Comparison of ENCODE assay signal across 12 cellular contexts in genomic region chr9:118331622-118332045, GRCh38.
DNase-seq lines count a peak whose midpoint lies in the region; ATAC-seq and TF ChIP-seq lines count a peak whose summit lies in the region.
"Had no signal": no experiment of that assay in that cellular context is flagged by ENCODE, and none has a peak within 500 bp of the region (broad histone marks: within the 10 kb centered on the region; RNA-seq: fewer than 3 reads in every experiment).

No MANE protein-coding gene starts in this region.

- H3K36me3 ChIP-seq in heart right ventricle (no peaks in the 10 kb centered on the region), hepatocyte (replicated peaks; ENCODE audit: insufficient read depth, low read depth) (no peaks in the 10 kb centered on the region), lower lobe of right lung (no peaks in the 10 kb centered on the region)
- H3K36me3 ChIP-seq: upper lobe of left lung had no signal

- H3K4me3 ChIP-seq in heart right ventricle (no peak overlapping the region), astrocyte of the cerebellum (ENCODE audit: low read depth, low read length) (no peak overlapping the region), hepatocyte (no peak overlapping the region), lower lobe of right lung (no peak overlapping the region)
- H3K4me3 ChIP-seq: upper lobe of left lung had no signal

- TF ChIP-seq CTCF in heart right ventricle (IDR thresholded peaks at IDR 0.05) (no peak), astrocyte of the cerebellum (IDR thresholded peaks at IDR 0.05; ENCODE audit: low read depth, low read length, missing control alignments) (no peak), hepatocyte (IDR thresholded peaks at IDR 0.05; ENCODE audit: poor library complexity) (no peak), lower lobe of right lung (IDR thresholded peaks at IDR 0.05) (no peak)

- H3K9me2 ChIP-seq in hepatocyte (replicated peaks; ENCODE audit: insufficient read depth), result no peaks in the 10 kb centered on the region

- H3K27ac ChIP-seq in heart right ventricle (peak overlapping the region in 4 of 10 donors; percentile 54 to 67 (median 60)), hepatocyte (no peak overlapping the region), lower lobe of right lung (no peak overlapping the region)
- H3K27ac ChIP-seq: upper lobe of left lung had no signal

- WGBS in heart right ventricle, 2 donors, result 63 to 72% methylated on average over 5 of the region's 5 CpGs
- WGBS in hepatocyte (ENCODE audit: low lambda C conversion rate, missing lambda C conversion rate), result 76% methylated on average over 5 of the region's 5 CpGs

- intact Hi-C loops in heart right ventricle (cut with DNase I), result no loop called here
- intact Hi-C loops in Right ventricle myocardium superior (cut with DNase I), result no loop called here
- intact Hi-C loops in lower lobe of right lung (cut with DNase I), result no loop called here

- H2AFZ ChIP-seq in hepatocyte, result no peak overlapping the region

- H4K20me1 ChIP-seq in hepatocyte (ENCODE audit: insufficient read depth, poor library complexity, severe bottlenecking), result no peaks in the 10 kb centered on the region

- H3K9me3 ChIP-seq in heart right ventricle (no peaks in the 10 kb centered on the region), hepatocyte (ENCODE audit: low read depth) (no peaks in the 10 kb centered on the region), lower lobe of right lung (no peaks in the 10 kb centered on the region)
- H3K9me3 ChIP-seq: upper lobe of left lung had no signal

- peak; percentile 33 to 99 (median 92) for ATAC-seq in heart right ventricle
- no peak for ATAC-seq in Right ventricle myocardium superior (ENCODE audit: poor library complexity)
- ATAC-seq in GM21423 (IDR thresholded peaks at IDR 0.05; ENCODE audit: unreplicated experiment), result no peak
- ATAC-seq in GM19328 (IDR thresholded peaks at IDR 0.05; ENCODE audit: unreplicated experiment), result no peak
- ATAC-seq in lower lobe of right lung, result no peak

- H3K79me2 ChIP-seq in hepatocyte, result no peaks in the 10 kb centered on the region

- in situ Hi-C loops in astrocyte of the cerebellum (cut with HindIII; ENCODE audit: low sequenced_read_pairs), result no loop called here

- DNase-seq in heart right ventricle (peak in 1 of 2 donors; percentile 54), Right ventricle myocardium superior (no peak), astrocyte of the cerebellum (ENCODE audit: low read depth) (peak; percentile 9), hepatocyte (ENCODE audit: low spot score) (peak; percentile 59), activated gamma-delta T cell treated with Interleukin-2 at 50 U/mL for 16 hours (no peak), lower lobe of right lung (no peak)
- DNase-seq: activated CD4-positive, alpha-beta T cell treated with anti-CD3 and anti-CD28 coated beads, Interleukin-2, amount 50 U/mL, for 1 hour; DMS53; NCI-H2171; upper lobe of left lung had no signal

- H3K4me2 ChIP-seq in hepatocyte, result no peak overlapping the region

- H3K27me3 ChIP-seq in heart right ventricle (peaks cover 0 to 3% (median 0%) of the 10 kb centered on the region in 7 donors), hepatocyte (no peaks in the 10 kb centered on the region), lower lobe of right lung (ENCODE audit: low read depth) (no peaks in the 10 kb centered on the region)
- H3K27me3 ChIP-seq: upper lobe of left lung had no signal

- H3K4me1 ChIP-seq in heart right ventricle (peaks cover 0 to 4% (median 0%) of the 10 kb centered on the region in 9 donors), hepatocyte (ENCODE audit: insufficient read depth) (no peaks in the 10 kb centered on the region), lower lobe of right lung (no peaks in the 10 kb centered on the region)
- H3K4me1 ChIP-seq: upper lobe of left lung had no signal

Comparison
In these comparisons a context has a peak if more than half of its experiments do, and no peak if none do; other contexts are left out.
1. ATAC-seq: peak in heart right ventricle (8 of 8); none in Right ventricle myocardium superior (single experiment), GM21423 (single experiment), GM19328 (single experiment) and lower lobe of right lung (0 of 2).
2. DNase-seq: peak in astrocyte of the cerebellum (single experiment) and hepatocyte (single experiment); none in Right ventricle myocardium superior (single experiment), activated gamma-delta T cell treated with Interleukin-2 at 50 U/mL for 16 hours (single experiment) and lower lobe of right lung (single experiment).